ENCODE assay signal across 1 cellular context in genomic region chr2:112542123-112542973, GRCh38.
TF ChIP-seq lines count a peak whose summit lies in the region.

POLR1B (plus strand) TSS chr2:112542465; CDS start chr2:112542495, 30 bp downstream.

TF ChIP-seq in HepG2, 621 proteins besides CTCF, POLR2A, EP300 and RAD21 (continued from another document and continues in another):
- TF ChIP-seq REST (IDR thresholded peaks at IDR 0.05; ENCODE audit: borderline replicate concordance in 1 of 2, low read depth in 1 of 2, low read length in 2 of 2) (peak in 1 of 2 experiments; percentile 70; a peak in 2 of 4 replicates), ZNF576 (CRISPR knock-in tag; IDR thresholded peaks at IDR 0.05) (peak; percentile 94), ZNF562 (CRISPR knock-in tag; IDR thresholded peaks at IDR 0.05; ENCODE audit: borderline replicate concordance) (no peak), ZEB1 (IDR thresholded peaks at IDR 0.05; ENCODE audit: insufficient replicate concordance, low read depth) (peak; percentile 87), BHLHE40 (IDR thresholded peaks at IDR 0.05; ENCODE audit: low read length) (no peak), ZNF232 (CRISPR knock-in tag; IDR thresholded peaks at IDR 0.05; ENCODE audit: borderline replicate concordance) (peak; percentile 98), JDP2 (CRISPR knock-in tag; IDR thresholded peaks at IDR 0.05; ENCODE audit: borderline replicate concordance) (no peak; the same call in 1 of the 2 replicates), ZNF570 (CRISPR knock-in tag; IDR thresholded peaks at IDR 0.05; ENCODE audit: borderline replicate concordance) (no peak; the same call in none of the 2 replicates), ZNF567 (CRISPR knock-in tag; IDR thresholded peaks at IDR 0.05; ENCODE audit: borderline replicate concordance) (no peak), SATB2 (CRISPR knock-in tag; IDR thresholded peaks at IDR 0.05) (no peak), TBL1XR1 (IDR thresholded peaks at IDR 0.05; ENCODE audit: borderline replicate concordance, low read length, partially characterized antibody) (peak; percentile 74), GABPA (IDR thresholded peaks at IDR 0.05; ENCODE audit: low read depth, low read length) (peak; percentile 96), GABPA (CRISPR knock-in tag; IDR thresholded peaks at IDR 0.05; ENCODE audit: low read depth) (peak; percentile 99), ATF3 (CRISPR knock-in tag; IDR thresholded peaks at IDR 0.05) (no peak), RBFOX2 (IDR thresholded peaks at IDR 0.05; ENCODE audit: low read depth, low read length) (peak; percentile 92), HIC2 (CRISPR knock-in tag; IDR thresholded peaks at IDR 0.05; ENCODE audit: low read depth) (no peak), ZNF577 (CRISPR knock-in tag; IDR thresholded peaks at IDR 0.05; ENCODE audit: borderline replicate concordance, low read depth) (no peak), ZNF414 (CRISPR knock-in tag; IDR thresholded peaks at IDR 0.05) (peak; percentile 94), ZNF75D (CRISPR knock-in tag; IDR thresholded peaks at IDR 0.05; ENCODE audit: borderline replicate concordance) (peak; percentile 81; the same call in 1 of the 2 replicates), ZBTB26 (CRISPR knock-in tag; IDR thresholded peaks at IDR 0.05; ENCODE audit: borderline replicate concordance) (peak; percentile 88), RAD51 (IDR thresholded peaks at IDR 0.05; ENCODE audit: borderline replicate concordance) (peak; percentile 69), ZNF660 (CRISPR knock-in tag; IDR thresholded peaks at IDR 0.05; ENCODE audit: borderline replicate concordance, low read depth) (peak; percentile 93; the same call in 1 of the 2 replicates), ARNTL (CRISPR knock-in tag; IDR thresholded peaks at IDR 0.05) (peak; percentile 86), PPARG (CRISPR knock-in tag; conservative IDR thresholded peaks at IDR 0.05) (peak; percentile 65; the same call in 1 of the 2 replicates), ZNF614 (CRISPR knock-in tag; IDR thresholded peaks at IDR 0.05; ENCODE audit: borderline replicate concordance) (no peak; the same call in 1 of the 2 replicates), IKZF1 (IDR thresholded peaks at IDR 0.05) (no peak), ZBTB49 (CRISPR knock-in tag; IDR thresholded peaks at IDR 0.05; ENCODE audit: borderline replicate concordance) (no peak), HNF4A (CRISPR knock-in tag; IDR thresholded peaks at IDR 0.05) (peak; percentile 65), FOXP1 (IDR thresholded peaks at IDR 0.05) (no peak), FOXP1 (CRISPR knock-in tag; IDR thresholded peaks at IDR 0.05) (no peak), MXI1 (IDR thresholded peaks at IDR 0.05; ENCODE audit: borderline replicate concordance, low read depth, low read length) (peak; percentile 99), ZNF761 (CRISPR knock-in tag; conservative IDR thresholded peaks at IDR 0.05) (0 out of 2 replicates have a peak, but pooled peaks have one; percentile 82), ZNF407 (CRISPR knock-in tag; IDR thresholded peaks at IDR 0.05; ENCODE audit: not compliant biosample characterization) (peak; percentile 97), THAP8 (CRISPR knock-in tag; IDR thresholded peaks at IDR 0.05; ENCODE audit: borderline replicate concordance) (0 out of 2 replicates have a peak, but pooled peaks have one; percentile 90), MBD4 (IDR thresholded peaks at IDR 0.05; ENCODE audit: borderline replicate concordance, low read length) (no peak), CENPX (CRISPR knock-in tag; IDR thresholded peaks at IDR 0.05) (no peak)
